In the genomic region with DNA sequence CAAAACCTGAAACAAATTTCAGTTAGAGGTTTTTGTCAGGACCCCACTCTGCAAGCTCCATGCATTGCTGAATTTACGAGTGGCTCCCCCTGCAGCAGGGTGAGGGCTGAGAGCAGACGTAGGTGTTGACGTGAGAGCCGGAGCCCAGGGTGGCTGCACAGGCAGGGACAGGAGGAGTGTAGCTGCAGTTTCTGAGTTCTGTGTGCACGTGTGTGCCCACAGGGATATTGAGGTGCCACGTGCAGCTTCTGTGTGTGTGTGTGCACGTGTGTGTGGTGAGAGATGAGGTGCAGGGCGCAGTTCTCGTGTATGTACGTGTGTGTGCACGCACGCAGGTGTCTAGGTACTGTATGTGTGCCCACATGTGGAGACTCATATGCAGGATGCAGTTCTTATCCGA, we compare ENCODE assay signal across 30 cellular contexts. TPM values are rescaled to one million over a fixed set of nuclear protein-coding genes. Genes with fewer than 3 reads are reported as not detected.
DNase-seq lines count a peak whose midpoint lies in the region; ATAC-seq and TF ChIP-seq lines count a peak whose summit lies in the region.
"Had no signal": no experiment of that assay in that cellular context is flagged by ENCODE, and none has a peak within 500 bp of the region (broad histone marks: within the 10 kb centered on the region; RNA-seq: fewer than 3 reads in every experiment).

No MANE protein-coding gene starts in this region.

- H3K9me3 Mint-ChIP-seq in naive thymus-derived CD4-positive, alpha-beta T cell: peaks cover 0 to 10% (median 0%) of the 10 kb centered on the region in 11 donors
- H3K9me3 Mint-ChIP-seq: activated T-cell treated with anti-CD3 and anti-CD28 coated beads, Interleukin-2, amount 50 U/mL, for 24 hours; dendritic cell treated with granulocyte-macrophage colony-stimulating factor and Interleukin-4, amounts not matched to agents 40 ng/mL and 50 ng/mL, for 4 days; immature natural killer cell had no signal

- CTCF ChIA-PET in naive thymus-derived CD4-positive, alpha-beta T cell (lab: Charles Lee): no interaction called here

- H3K4me2 ChIP-seq in BLaER1: peak overlapping the region; percentile 78
- H3K4me2 ChIP-seq: hepatocyte had no signal

- H3K36me3 ChIP-seq in BLaER1: peaks cover 49% of the 10 kb centered on the region
- H3K36me3 ChIP-seq in naive thymus-derived CD4-positive, alpha-beta T cell (ENCODE audit: control insufficient read depth in 2 of 3, insufficient read depth in 3 of 3, low read length in 3 of 3): no peaks in the 10 kb centered on the region
- H3K36me3 ChIP-seq: gastrocnemius medialis, stomach, tibial artery had no signal

- H3K4me3 Mint-ChIP-seq in naive thymus-derived CD4-positive, alpha-beta T cell: no peak overlapping the region
- H3K4me3 Mint-ChIP-seq: activated naive CD8-positive, alpha-beta T cell treated with anti-CD3 and anti-CD28 coated beads, Interleukin-2, amount 10 ng/mL, durations not matched to agents 7 days and 5 days; activated T-cell treated with anti-CD3 and anti-CD28 coated beads, Interleukin-2, amount 50 U/mL, for 24 hours; central memory CD8-positive, alpha-beta T cell; dendritic cell treated with granulocyte-macrophage colony-stimulating factor and Interleukin-4, amounts not matched to agents 40 ng/mL and 50 ng/mL, for 4 days; immature natural killer cell; T-helper 17 cell had no signal

- H3K4me3 ChIP-seq in BLaER1: no peak overlapping the region
- no peak overlapping the region for H3K4me3 ChIP-seq in naive thymus-derived CD4-positive, alpha-beta T cell (ENCODE audit: low read length)
- H3K4me3 ChIP-seq: gastrocnemius medialis, hepatocyte, skin epidermis, stomach, tibial artery had no signal

- peak overlapping the region; percentile 62; the same call in 1 of the 2 replicates for H3K27ac ChIP-seq in BLaER1
- H3K27ac ChIP-seq in naive thymus-derived CD4-positive, alpha-beta T cell (ENCODE audit: low read depth, low read length): no peak overlapping the region
- H3K27ac ChIP-seq: gastrocnemius medialis, hepatocyte, skin epidermis, stomach, tibial artery had no signal

- no peak overlapping the region for H3K27ac Mint-ChIP-seq in naive thymus-derived CD4-positive, alpha-beta T cell
- H3K27ac Mint-ChIP-seq: activated naive CD8-positive, alpha-beta T cell treated with anti-CD3 and anti-CD28 coated beads, Interleukin-2, amount 10 ng/mL, durations not matched to agents 7 days and 5 days; activated T-cell treated with anti-CD3 and anti-CD28 coated beads, Interleukin-2, amount 50 U/mL, for 24 hours; dendritic cell treated with granulocyte-macrophage colony-stimulating factor and Interleukin-4, amounts not matched to agents 40 ng/mL and 50 ng/mL, for 4 days; immature natural killer cell; T-helper 17 cell had no signal

- DNase-seq in NCI-H69 (lab: John Stamatoyannopoulos, UW) (peak; percentile 6), mesenteric fat pad (ENCODE audit: low spot score) (no peak), occipital lobe (lab: John Stamatoyannopoulos, UW) (no peak)
- no peak for DNase-seq in naive thymus-derived CD4-positive, alpha-beta T cell
- DNase-seq: ACHN; activated CD4-positive, alpha-beta T cell treated with anti-CD3 and anti-CD28 coated beads for 1 hour; activated gamma-delta T cell; activated naive CD8-positive, alpha-beta T cell treated with anti-CD3 and anti-CD28 coated beads, Interleukin-2, amount 10 ng/mL, durations not matched to agents 7 days and 5 days; activated T-cell treated with anti-CD3 and anti-CD28 coated beads, Interleukin-2, amount 50 U/mL, for 24 hours; COR-L47; DND-41; gastrocnemius medialis; immature natural killer cell; Karpas-422; mesenchymal stem cell; MV-4-11; NCI-H446; stomach; T-helper 17 cell; tibial artery had no signal

- no peaks in the 10 kb centered on the region for H3K36me3 Mint-ChIP-seq in naive thymus-derived CD4-positive, alpha-beta T cell
- H3K36me3 Mint-ChIP-seq: activated naive CD8-positive, alpha-beta T cell treated with anti-CD3 and anti-CD28 coated beads, Interleukin-2, amount 10 ng/mL, durations not matched to agents 7 days and 5 days; immature natural killer cell had no signal

- no peak for TF ChIP-seq EP300 in Ishikawa (IDR thresholded peaks at IDR 0.05; ENCODE audit: borderline replicate concordance)

- intact Hi-C loops in naive thymus-derived CD4-positive, alpha-beta T cell (cut with micrococcal nuclease): no loop called here

- peak; percentile 18 for ATAC-seq in naive thymus-derived CD4-positive, alpha-beta T cell
- no peak for ATAC-seq in HG03469 (IDR thresholded peaks at IDR 0.05; ENCODE audit: unreplicated experiment)
- ATAC-seq: gastrocnemius medialis, HCT116, left lobe of liver, SK-N-SH treated with all-trans-retinoic acid at 6 μM for 48 hours, T-helper 17 cell had no signal

- H3K4me1 Mint-ChIP-seq in naive thymus-derived CD4-positive, alpha-beta T cell: no peaks in the 10 kb centered on the region
- H3K4me1 Mint-ChIP-seq: activated naive CD8-positive, alpha-beta T cell treated with anti-CD3 and anti-CD28 coated beads, Interleukin-2, amount 10 ng/mL, durations not matched to agents 7 days and 5 days; central memory CD8-positive, alpha-beta T cell; T-helper 17 cell had no signal

- H3K9ac ChIP-seq in BLaER1: peak overlapping the region; percentile 38; the same call in 1 of the 2 replicates

- peaks cover 0 to 6% (median 0%) of the 10 kb centered on the region in 5 donors for H3K27me3 Mint-ChIP-seq in naive thymus-derived CD4-positive, alpha-beta T cell
- H3K27me3 Mint-ChIP-seq: dendritic cell treated with granulocyte-macrophage colony-stimulating factor and Interleukin-4, amounts not matched to agents 40 ng/mL and 50 ng/mL, for 4 days had no signal

- peaks cover 78% of the 10 kb centered on the region for H3K4me1 ChIP-seq in BLaER1
- H3K4me1 ChIP-seq in naive thymus-derived CD4-positive, alpha-beta T cell (ENCODE audit: control insufficient read depth in 2 of 2, insufficient read depth in 2 of 2, low read length in 2 of 2): no peaks in the 10 kb centered on the region
- H3K4me1 ChIP-seq: gastrocnemius medialis, stomach, tibial artery had no signal

- H3K9me3 ChIP-seq in BLaER1: no peaks in the 10 kb centered on the region
- no peaks in the 10 kb centered on the region for H3K9me3 ChIP-seq in naive thymus-derived CD4-positive, alpha-beta T cell (ENCODE audit: control insufficient read depth in 2 of 3, low read length in 3 of 3)
- H3K9me3 ChIP-seq: gastrocnemius medialis, stomach, tibial artery had no signal

- H3K27me3 ChIP-seq in BLaER1: no peaks in the 10 kb centered on the region
- H3K27me3 ChIP-seq in naive thymus-derived CD4-positive, alpha-beta T cell (ENCODE audit: control insufficient read depth in 2 of 2, insufficient read depth in 2 of 2, low read length in 2 of 2): no peaks in the 10 kb centered on the region
- H3K27me3 ChIP-seq: hepatocyte had no signal

- POLR2A ChIA-PET in naive thymus-derived CD4-positive, alpha-beta T cell (lab: Charles Lee): no interaction called here

- H4K20me1 ChIP-seq in BLaER1: peaks cover 98% of the 10 kb centered on the region

- TF ChIP-seq RAD21 in Ishikawa (IDR thresholded peaks at IDR 0.05; ENCODE audit: low read depth): no peak

TF ChIP-seq in Ishikawa, 13 proteins besides CTCF, POLR2A, EP300 and RAD21:
- no peak for TF ChIP-seq TEAD4 (IDR thresholded peaks at IDR 0.05)
- TF ChIP-seq MAX (IDR thresholded peaks at IDR 0.05): peak; percentile 88
- TF ChIP-seq ZBTB7A (IDR thresholded peaks at IDR 0.05; ENCODE audit: low read depth): peak; percentile 36; the same call in 1 of the 2 replicates
TF ChIP-seq in Ishikawa: peak in this region for 2.

RNA-seq across cellular contexts. Expression of gene PLEKHG4B, which starts 14.6 kb away (rescaled TPM):
- 1 to 10 TPM in 1 of 5 experiments, under 1 TPM in 1, not detected in 3; 0.39 to 2.0 TPM for total RNA-seq in naive thymus-derived CD4-positive, alpha-beta T cell
- not detected for polyA plus RNA-seq in naive thymus-derived CD4-positive, alpha-beta T cell
- total RNA-seq in mesenteric fat pad: not detected
- total RNA-seq in occipital lobe: 6.2 TPM
- total RNA-seq: gastrocnemius medialis had no signal
- polyA plus RNA-seq: immature natural killer cell had no signal
